12 cellular contexts compared by ENCODE assay signal in genomic region chr17:82985436-82985820, GRCh38.
DNase-seq lines count a peak whose midpoint lies in the region; ATAC-seq and TF ChIP-seq lines count a peak whose summit lies in the region.
"Had no signal": no experiment of that assay in that cellular context is flagged by ENCODE, and none has a peak within 500 bp of the region (broad histone marks: within the 10 kb centered on the region; RNA-seq: fewer than 3 reads in every experiment).

No MANE protein-coding gene starts in this region.

- H3K9me3 Mint-ChIP-seq in stimulated activated naive CD8-positive, alpha-beta T cell treated with anti-CD3 and anti-CD28 coated beads, Interleukin-15, Interleukin-2, amounts not matched to agents 100 ng/mL and 50 ng/mL, for 24 hours: no peaks in the 10 kb centered on the region
- peaks cover 4% of the 10 kb centered on the region for H3K9me3 Mint-ChIP-seq in activated CD8-positive, alpha-beta T cell treated with anti-CD3 and anti-CD28 coated beads for 36 hours

- no peak for TF ChIP-seq CTCF in activated CD8-positive, alpha-beta T cell treated with anti-CD3 and anti-CD28 coated beads for 36 hours (IDR thresholded peaks at IDR 0.05)

- H3K36me3 Mint-ChIP-seq in stimulated activated naive CD8-positive, alpha-beta T cell treated with anti-CD3 and anti-CD28 coated beads, Interleukin-15, Interleukin-2, amounts not matched to agents 100 ng/mL and 50 ng/mL, for 24 hours (ENCODE audit: low read depth): no peaks in the 10 kb centered on the region
- H3K36me3 Mint-ChIP-seq in activated CD8-positive, alpha-beta T cell treated with anti-CD3 and anti-CD28 coated beads for 36 hours (ENCODE audit: low read depth): peaks cover 2% of the 10 kb centered on the region

- H3K4me3 Mint-ChIP-seq in stimulated activated naive CD8-positive, alpha-beta T cell treated with anti-CD3 and anti-CD28 coated beads, Interleukin-15, Interleukin-2, amounts not matched to agents 100 ng/mL and 50 ng/mL, for 24 hours: no peak overlapping the region
- H3K4me3 Mint-ChIP-seq in activated CD8-positive, alpha-beta T cell treated with anti-CD3 and anti-CD28 coated beads for 36 hours: no peak overlapping the region

- intact Hi-C loops in activated CD8-positive, alpha-beta T cell treated with anti-CD3 and anti-CD28 coated beads for 36 hours (cut with micrococcal nuclease): no loop called here

- no peak for DNase-seq in stimulated activated naive CD8-positive, alpha-beta T cell treated with anti-CD3 and anti-CD28 coated beads, Interleukin-15, Interleukin-2, amounts not matched to agents 100 U/mL and 50 U/mL, for 24 hours
- no peak for DNase-seq in activated CD8-positive, alpha-beta T cell treated with anti-CD3 and anti-CD28 coated beads for 36 hours
- DNase-seq in left kidney (ENCODE audit: low read depth, low spot score): peak; percentile 86
- DNase-seq in activated CD4-positive, CD25-positive, alpha-beta regulatory T cell treated with anti-CD3 and anti-CD28 coated beads, Interleukin-2, amount 50 U/mL, for 72 hours: no peak
- DNase-seq: erythroblast, HCEC 1CT, NCI-H1694, NCI-H345 had no signal

- CTCF ChIA-PET in activated CD8-positive, alpha-beta T cell treated with anti-CD3 and anti-CD28 coated beads for 36 hours (lab: Charles Lee): interaction anchor here (1.5 to 1.9 kb wide), 2 partner anchors 203 to 219 kb away, joined by 3 to 4 read pairs; no protein-coding TSS in a partner anchor

- H3K27me3 Mint-ChIP-seq in stimulated activated naive CD8-positive, alpha-beta T cell treated with anti-CD3 and anti-CD28 coated beads, Interleukin-15, Interleukin-2, amounts not matched to agents 100 ng/mL and 50 ng/mL, for 24 hours: no peaks in the 10 kb centered on the region
- H3K27me3 Mint-ChIP-seq in activated CD8-positive, alpha-beta T cell treated with anti-CD3 and anti-CD28 coated beads for 36 hours: no peaks in the 10 kb centered on the region
- H3K27me3 Mint-ChIP-seq: memory B cell had no signal

- H3K27ac Mint-ChIP-seq in stimulated activated naive CD8-positive, alpha-beta T cell treated with anti-CD3 and anti-CD28 coated beads, Interleukin-15, Interleukin-2, amounts not matched to agents 100 ng/mL and 50 ng/mL, for 24 hours: peak overlapping the region; percentile 36
- H3K27ac Mint-ChIP-seq in activated CD8-positive, alpha-beta T cell treated with anti-CD3 and anti-CD28 coated beads for 36 hours: peak overlapping the region; percentile 46
- H3K27ac Mint-ChIP-seq: memory B cell had no signal

- ATAC-seq in stimulated activated naive CD8-positive, alpha-beta T cell treated with anti-CD3 and anti-CD28 coated beads, Interleukin-15, Interleukin-2, amounts not matched to agents 100 U/mL and 50 U/mL, for 24 hours: no peak
- no peak for ATAC-seq in activated CD8-positive, alpha-beta T cell treated with anti-CD3 and anti-CD28 coated beads for 36 hours
- no peak for ATAC-seq in GM19467 (IDR thresholded peaks at IDR 0.05; ENCODE audit: unreplicated experiment)
- no peak for ATAC-seq in GM21529 (IDR thresholded peaks at IDR 0.05; ENCODE audit: unreplicated experiment)

- peaks cover 28% of the 10 kb centered on the region for H3K4me1 Mint-ChIP-seq in stimulated activated naive CD8-positive, alpha-beta T cell treated with anti-CD3 and anti-CD28 coated beads, Interleukin-15, Interleukin-2, amounts not matched to agents 100 ng/mL and 50 ng/mL, for 24 hours (ENCODE audit: low read depth)
- peaks cover 26% of the 10 kb centered on the region for H3K4me1 Mint-ChIP-seq in activated CD8-positive, alpha-beta T cell treated with anti-CD3 and anti-CD28 coated beads for 36 hours (ENCODE audit: low read depth)

- POLR2A ChIA-PET in activated CD8-positive, alpha-beta T cell treated with anti-CD3 and anti-CD28 coated beads for 36 hours (lab: Charles Lee): interaction anchor here (0.9 to 1.6 kb wide), 3 partner anchors 68 to 174 kb away, joined by 3 read pairs; no protein-coding TSS in a partner anchor
